In genomic region chr21:42695324-42696025, GRCh38 we compare ENCODE assay signal across 13 cellular contexts. TPM values are rescaled to one million over a fixed set of nuclear protein-coding genes. Genes with fewer than 3 reads are reported as not detected.
DNase-seq lines count a peak whose midpoint lies in the region; ATAC-seq and TF ChIP-seq lines count a peak whose summit lies in the region.
"Had no signal": no experiment of that assay in that cellular context is flagged by ENCODE, and none has a peak within 500 bp of the region (broad histone marks: within the 10 kb centered on the region; RNA-seq: fewer than 3 reads in every experiment).

No MANE protein-coding gene starts in this region.

- H3K4me3 ChIP-seq in muscle layer of duodenum (ENCODE audit: low read depth in 1 of 2, low read length in 2 of 2) (no peak overlapping the region), SJCRH30 (no peak overlapping the region)
- H3K4me3 ChIP-seq: BLaER1 had no signal

- H3K9me3 ChIP-seq in muscle layer of duodenum (ENCODE audit: control insufficient read depth in 1 of 2, low read length in 2 of 2) = no peaks in the 10 kb centered on the region
- no peaks in the 10 kb centered on the region for H3K9me3 ChIP-seq in SJCRH30 (replicated peaks)
- H3K9me3 ChIP-seq: BLaER1 had no signal

- H3K27ac ChIP-seq in muscle layer of duodenum (ENCODE audit: low read length) (peak overlapping the region; percentile 8), SJCRH30 (no peak overlapping the region)
- H3K27ac ChIP-seq: BLaER1 had no signal

- no peak for ATAC-seq in GM18505 (IDR thresholded peaks at IDR 0.05; ENCODE audit: unreplicated experiment)
- ATAC-seq: HCT116 had no signal

- DNase-seq in DMS79 treated with DMSO at 0.1 percent for 48 hours (lab: John Stamatoyannopoulos, UW) (peak; percentile 12), RKO (ENCODE audit: low spot score) (peak; percentile 5), fibroblast of gingiva (ENCODE audit: low read depth) (peak; percentile 42), GM03348 (ENCODE audit: low spot score) (no peak), T-helper 2 cell (no peak), SJCRH30 (no peak)
- DNase-seq: NCI-H1048, NCI-H510A treated with DMSO at 0.1 percent for 48 hours, SIG-M5 had no signal

- no peak for TF ChIP-seq POLR2A in GM18505 (IDR thresholded peaks at IDR 0.05; ENCODE audit: borderline replicate concordance, extremely low read depth, insufficient read depth, insufficient read length)

- peaks cover 0 to 18% of the 10 kb centered on the region in 2 donors for H3K4me1 ChIP-seq in muscle layer of duodenum (ENCODE audit: control insufficient read depth in 1 of 2, insufficient read depth in 2 of 2, low read length in 2 of 2)
- H3K4me1 ChIP-seq in SJCRH30 = no peaks in the 10 kb centered on the region
- H3K4me1 ChIP-seq: BLaER1 had no signal

- H3K27me3 ChIP-seq in muscle layer of duodenum (ENCODE audit: low read depth, low read length) = no peaks in the 10 kb centered on the region
- no peaks in the 10 kb centered on the region for H3K27me3 ChIP-seq in SJCRH30
- H3K27me3 ChIP-seq: BLaER1 had no signal

- H3K36me3 ChIP-seq in muscle layer of duodenum (ENCODE audit: control insufficient read depth in 1 of 2, insufficient read depth in 2 of 2, low read length in 2 of 2) (peaks cover 4 to 54% of the 10 kb centered on the region in 2 donors), SJCRH30 (no peaks in the 10 kb centered on the region)
- H3K36me3 ChIP-seq: BLaER1 had no signal

RNA-seq across cellular contexts. Expression of gene PDE9A, which starts 42.1 kb away (rescaled TPM):
- 14.8 and 14.9 TPM in 2 replicates for total RNA-seq in SJCRH30 (2014; rRNA removed; shearing (Covaris generic))

Comparison
In these comparisons a context has a peak if more than half of its experiments do, and no peak if none do; other contexts are left out.
1. DNase-seq: peak in DMS79 treated with DMSO at 0.1 percent for 48 hours (single experiment), RKO (single experiment) and fibroblast of gingiva (single experiment); none in GM03348 (single experiment), T-helper 2 cell (0 of 5) and SJCRH30 (0 of 2).